In the genomic region with DNA sequence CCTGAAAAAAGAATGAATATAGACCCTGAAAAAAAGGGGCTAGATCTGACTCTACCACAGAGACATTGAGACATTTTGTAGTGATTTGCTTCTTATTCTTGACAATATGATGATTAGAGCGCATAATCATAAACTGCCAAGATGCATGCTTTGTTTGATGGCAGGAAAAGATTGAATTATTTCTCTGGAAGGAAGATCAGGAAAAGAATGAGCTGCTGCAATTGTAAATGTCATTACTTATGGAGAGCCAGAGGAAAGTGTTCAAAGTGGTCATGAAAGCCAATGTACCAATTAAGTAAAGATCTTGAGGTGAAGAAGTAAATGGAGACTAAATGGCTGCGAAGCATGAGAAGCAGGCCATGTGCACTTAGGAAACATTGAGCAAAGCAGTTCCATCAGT, we compare ENCODE assay signal across 30 cellular contexts.
"Had no signal": no experiment of that assay in that cellular context is flagged by ENCODE, and none has a peak within 500 bp of the region (broad histone marks: within the 10 kb centered on the region; RNA-seq: fewer than 3 reads in every experiment).

No MANE protein-coding gene starts in this region.

- H3K4me1 Mint-ChIP-seq: activated B cell treated with CpG ODN at 0.5 μM for 24 hours; activated CD4-positive, alpha-beta T cell treated with anti-CD3 and anti-CD28 coated beads, Interleukin-2, amount 10 ng/mL, durations not matched to agents 7 days and 5 days; activated naive CD8-positive, alpha-beta T cell treated with anti-CD3 and anti-CD28 coated beads for 36 hours; activated T-helper 17 cell treated with anti-CD3 and anti-CD28 coated beads, Interleukin-2, amount 50 U/mL, for 72 hours had no signal

- H3K36me3 Mint-ChIP-seq: activated CD4-positive, alpha-beta memory T cell treated with anti-CD3 and anti-CD28 coated beads for 36 hours; activated naive CD4-positive, alpha-beta T cell treated with anti-CD3 and anti-CD28 coated beads, Interleukin-2, amount 50 U/mL, for 72 hours; activated naive CD8-positive, alpha-beta T cell treated with anti-CD3 and anti-CD28 coated beads for 36 hours had no signal

- H3K9me3 Mint-ChIP-seq: activated B cell treated with CpG ODN at 0.5 μM for 24 hours; activated CD4-positive, alpha-beta T cell treated with anti-CD3 and anti-CD28 coated beads, Interleukin-2, amount 10 ng/mL, durations not matched to agents 7 days and 5 days; T-helper 1 cell treated with Interleukin-12 subunit alpha and Interleukin-12 subunit beta and Interleukin-4 antibody, amounts not matched to agents 30 μg/mL and 1 μg/mL, for 36 hours had no signal

- H3K4me3 Mint-ChIP-seq: activated B cell treated with CpG ODN at 0.5 μM for 24 hours; activated CD4-positive, alpha-beta memory T cell treated with anti-CD3 and anti-CD28 coated beads for 36 hours; activated CD4-positive, alpha-beta T cell treated with anti-CD3 and anti-CD28 coated beads, Interleukin-2, amount 10 ng/mL, durations not matched to agents 7 days and 5 days; activated CD8-positive, alpha-beta T cell treated with anti-CD3 and anti-CD28 coated beads for 36 hours; activated naive CD4-positive, alpha-beta T cell treated with anti-CD3 and anti-CD28 coated beads for 36 hours; activated naive CD8-positive, alpha-beta T cell treated with anti-CD3 and anti-CD28 coated beads for 36 hours; activated T-cell treated with anti-CD3 and anti-CD28 coated beads, Interleukin-2, amount 50 U/mL, for 4 hours; activated T-cell treated with anti-CD3 and anti-CD28 coated beads, Interleukin-2, amount 50 U/mL, for 72 hours; activated T-helper 1 cell treated with anti-CD3 and anti-CD28 coated beads, Interleukin-12 subunit alpha, Interleukin-12 subunit beta, Interleukin-2, Interleukin-4 antibody, amounts not matched to agents 30 ng/mL and 10 ng/mL and 1 ng/mL, durations not matched to agents 14 hours and 24 hours and 36 hours; activated T-helper 17 cell treated with anti-CD3 and anti-CD28 coated beads, Interleukin-2, amount 50 U/mL, for 72 hours; T-helper 1 cell treated with Interleukin-12 subunit alpha and Interleukin-12 subunit beta and Interleukin-4 antibody, amounts not matched to agents 30 μg/mL and 1 μg/mL, for 36 hours; T-helper 2 cell treated with Interferon-gamma antibody and Interleukin-4, amounts not matched to agents 5 μg/mL and 100 μg/mL, for 36 hours had no signal

- DNase-seq: activated B cell treated with CpG ODN at 0.5 μM for 24 hours; activated CD4-positive, alpha-beta memory T cell treated with anti-CD3 and anti-CD28 coated beads for 36 hours; activated CD4-positive, alpha-beta T cell treated with anti-CD3 and anti-CD28 coated beads for 4 hours; activated CD4-positive, alpha-beta T cell treated with anti-CD3 and anti-CD28 coated beads, Interleukin-2, amount 10 ng/mL, durations not matched to agents 7 days and 5 days; activated CD4-positive, CD25-positive, alpha-beta regulatory T cell treated with anti-CD3 and anti-CD28 coated beads, Interleukin-2, amount 50 U/mL, for 72 hours; activated CD8-positive, alpha-beta memory T cell treated with anti-CD3 and anti-CD28 coated beads, Interleukin-2, amount 50 U/mL, for 4 hours; activated CD8-positive, alpha-beta T cell treated with anti-CD3 and anti-CD28 coated beads for 36 hours; activated effector memory CD4-positive, alpha-beta T cell treated with anti-CD3 and anti-CD28 coated beads, Interleukin-2, amount 50 U/mL, for 16 hours; activated gamma-delta T cell treated with Interleukin-2 at 50 U/mL for 16 hours; activated naive CD4-positive, alpha-beta T cell; activated naive CD4-positive, alpha-beta T cell treated with anti-CD3 and anti-CD28 coated beads for 36 hours; activated naive CD4-positive, alpha-beta T cell treated with anti-CD3 and anti-CD28 coated beads, Interleukin-2, amount 50 U/mL, for 16 hours; activated naive CD8-positive, alpha-beta T cell treated with anti-CD3 and anti-CD28 coated beads for 36 hours; activated T-cell treated with anti-CD3 and anti-CD28 coated beads for 4 hours; activated T-cell treated with anti-CD3 and anti-CD28 coated beads, Interleukin-2, amount 50 U/mL, for 1 hour; activated T-cell treated with anti-CD3 and anti-CD28 coated beads, Interleukin-2, amount 50 U/mL, for 4 hours; activated T-cell treated with anti-CD3 and anti-CD28 coated beads, Interleukin-2, amount 50 U/mL, for 72 hours; adrenal gland; amniotic stem cell; aorta; body of pancreas; brain microvascular endothelial cell; central memory CD4-positive, alpha-beta T cell; T-helper 2 cell; T-helper 9 cell had no signal

- H3K27me3 Mint-ChIP-seq: activated B cell treated with CpG ODN at 0.5 μM for 24 hours; activated CD4-positive, alpha-beta memory T cell treated with anti-CD3 and anti-CD28 coated beads for 36 hours; activated CD4-positive, alpha-beta T cell treated with anti-CD3 and anti-CD28 coated beads, Interleukin-2, amount 10 ng/mL, durations not matched to agents 7 days and 5 days; activated CD8-positive, alpha-beta T cell treated with anti-CD3 and anti-CD28 coated beads for 36 hours; activated naive CD8-positive, alpha-beta T cell treated with anti-CD3 and anti-CD28 coated beads for 36 hours; activated T-helper 17 cell treated with anti-CD3 and anti-CD28 coated beads, Interleukin-2, amount 50 U/mL, for 72 hours had no signal

- H3K27ac Mint-ChIP-seq: activated B cell treated with CpG ODN at 0.5 μM for 24 hours; activated CD4-positive, alpha-beta memory T cell treated with anti-CD3 and anti-CD28 coated beads for 36 hours; activated CD4-positive, alpha-beta T cell treated with anti-CD3 and anti-CD28 coated beads, Interleukin-2, amount 10 ng/mL, durations not matched to agents 7 days and 5 days; activated CD8-positive, alpha-beta T cell treated with anti-CD3 and anti-CD28 coated beads for 36 hours; activated naive CD4-positive, alpha-beta T cell treated with anti-CD3 and anti-CD28 coated beads for 36 hours; activated naive CD4-positive, alpha-beta T cell treated with anti-CD3 and anti-CD28 coated beads, Interleukin-2, amount 50 U/mL, for 72 hours; activated naive CD8-positive, alpha-beta T cell treated with anti-CD3 and anti-CD28 coated beads for 36 hours; activated T-cell treated with anti-CD3 and anti-CD28 coated beads, Interleukin-2, amount 50 U/mL, for 72 hours; activated T-helper 1 cell treated with anti-CD3 and anti-CD28 coated beads, Interleukin-12 subunit alpha, Interleukin-12 subunit beta, Interleukin-2, Interleukin-4 antibody, amounts not matched to agents 30 ng/mL and 10 ng/mL and 1 ng/mL, durations not matched to agents 14 hours and 24 hours and 36 hours; activated T-helper 17 cell treated with anti-CD3 and anti-CD28 coated beads, Interleukin-2, amount 50 U/mL, for 72 hours; T-helper 1 cell treated with Interleukin-12 subunit alpha and Interleukin-12 subunit beta and Interleukin-4 antibody, amounts not matched to agents 30 μg/mL and 1 μg/mL, for 36 hours; T-helper 2 cell treated with Interferon-gamma antibody and Interleukin-4, amounts not matched to agents 5 μg/mL and 100 μg/mL, for 36 hours had no signal

- ATAC-seq: activated CD8-positive, alpha-beta T cell treated with anti-CD3 and anti-CD28 coated beads for 36 hours; activated naive CD4-positive, alpha-beta T cell treated with anti-CD3 and anti-CD28 coated beads, Interleukin-2, amount 50 U/mL, for 72 hours; activated T-cell treated with anti-CD3 and anti-CD28 coated beads, Interleukin-2, amount 50 U/mL, for 4 hours; activated T-cell treated with anti-CD3 and anti-CD28 coated beads, Interleukin-2, amount 50 U/mL, for 72 hours; activated T-helper 17 cell treated with anti-CD3 and anti-CD28 coated beads, Interleukin-2, amount 50 U/mL, for 72 hours; body of pancreas had no signal
